Comparison of ENCODE assay signal across 10 cellular contexts in genomic region chr14:49986344-49987014, GRCh38.
DNase-seq lines count a peak whose midpoint lies in the region; ATAC-seq, FAIRE-seq and TF ChIP-seq lines count a peak whose summit lies in the region.
"Had no signal": no experiment of that assay in that cellular context is flagged by ENCODE, and none has a peak within 500 bp of the region (broad histone marks: within the 10 kb centered on the region; RNA-seq: fewer than 3 reads in every experiment).

No MANE protein-coding gene starts in this region.

- DNase-seq in GM12865 (ENCODE audit: low read depth) (peak; percentile 44), fibroblast of pulmonary artery (ENCODE audit: low read depth) (peak; percentile 65), small intestine (peak; percentile 49), AML-193 (lab: John Stamatoyannopoulos, UW) (no peak), frontal cortex (ENCODE audit: low spot score in 2 of 2) (no peak)
- DNase-seq: activated CD4-positive, CD25-positive, alpha-beta regulatory T cell treated with anti-CD3 and anti-CD28 coated beads, Interleukin-2, amount 50 U/mL, for 72 hours; naive thymus-derived CD4-positive, alpha-beta T cell; NCI-H1694 had no signal

- no peaks in the 10 kb centered on the region for H3K27me3 ChIP-seq in small intestine (ENCODE audit: control insufficient read depth in 2 of 2, insufficient read depth in 2 of 2, low read length in 2 of 2)

- TF ChIP-seq CTCF in GM12865 (IDR thresholded peaks at IDR 0.05; ENCODE audit: insufficient read depth, low read depth, low read length, missing control alignments): no peak
- TF ChIP-seq CTCF in fibroblast of pulmonary artery (IDR thresholded peaks at IDR 0.05; ENCODE audit: low read length, missing control alignments): no peak

- H3K4me1 ChIP-seq in small intestine (ENCODE audit: control insufficient read depth in 2 of 2, insufficient read depth in 1 of 2, low read depth in 1 of 2, low read length in 1 of 2): peaks cover 3 to 8% of the 10 kb centered on the region in 2 donors

- FAIRE-seq in small intestine (lab: Jason Lieb, UNC) (no peak), frontal cortex (lab: Jason Lieb, UNC) (no peak)

- H3K4me3 ChIP-seq in GM12865 (ENCODE audit: low read depth, low read length) (peak overlapping the region; percentile 21; the same call in 1 of the 2 replicates), fibroblast of pulmonary artery (replicated peaks; ENCODE audit: low read depth, low read length) (no peak overlapping the region), small intestine (ENCODE audit: low read depth in 1 of 2, low read length in 2 of 2) (no peak overlapping the region)

- H3K27ac ChIP-seq in small intestine (ENCODE audit: low read depth in 1 of 2, low read length in 1 of 2): peak overlapping the region; percentile 59 to 65

- H3K36me3 ChIP-seq in small intestine (ENCODE audit: control insufficient read depth in 2 of 2, insufficient read depth in 2 of 2, low read length in 2 of 2): no peaks in the 10 kb centered on the region

- no peaks in the 10 kb centered on the region for H3K9me3 ChIP-seq in small intestine (ENCODE audit: control insufficient read depth, low read depth)

- WGBS in small intestine, 3 donors: 28 to 52% (median 31%) methylated on average over 6 of the region's 6 CpGs

- ATAC-seq in SK-N-SH treated with all-trans-retinoic acid at 6 μM for 48 hours: peak; percentile 11; the same call in 2 of the 3 replicates
- ATAC-seq in HG03025 (IDR thresholded peaks at IDR 0.05; ENCODE audit: low FRiP score, unreplicated experiment): no peak
- ATAC-seq: naive thymus-derived CD4-positive, alpha-beta T cell had no signal

TF ChIP-seq in SK-N-SH treated with all-trans-retinoic acid at 6 μM for 48 hours, 23 proteins besides CTCF, POLR2A, EP300 and RAD21:
- no peak for TF ChIP-seq PPARA (CRISPR knock-in tag; IDR thresholded peaks at IDR 0.05; ENCODE audit: borderline replicate concordance)
- TF ChIP-seq, protein P1, sequence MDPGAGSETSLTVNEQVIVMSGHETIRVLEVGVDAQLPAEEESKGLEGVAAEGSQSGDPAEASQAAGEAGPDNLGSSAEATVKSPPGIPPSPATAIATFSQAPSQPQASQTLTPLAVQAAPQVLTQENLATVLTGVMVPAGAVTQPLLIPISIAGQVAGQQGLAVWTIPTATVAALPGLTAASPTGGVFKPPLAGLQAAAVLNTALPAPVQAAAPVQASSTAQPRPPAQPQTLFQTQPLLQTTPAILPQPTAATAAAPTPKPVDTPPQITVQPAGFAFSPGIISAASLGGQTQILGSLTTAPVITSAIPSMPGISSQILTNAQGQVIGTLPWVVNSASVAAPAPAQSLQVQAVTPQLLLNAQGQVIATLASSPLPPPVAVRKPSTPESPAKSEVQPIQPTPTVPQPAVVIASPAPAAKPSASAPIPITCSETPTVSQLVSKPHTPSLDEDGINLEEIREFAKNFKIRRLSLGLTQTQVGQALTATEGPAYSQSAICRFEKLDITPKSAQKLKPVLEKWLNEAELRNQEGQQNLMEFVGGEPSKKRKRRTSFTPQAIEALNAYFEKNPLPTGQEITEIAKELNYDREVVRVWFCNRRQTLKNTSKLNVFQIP (CRISPR knock-in tag; IDR thresholded peaks at IDR 0.05; ENCODE audit: borderline replicate concordance, low read depth): no peak
- TF ChIP-seq, protein P2, sequence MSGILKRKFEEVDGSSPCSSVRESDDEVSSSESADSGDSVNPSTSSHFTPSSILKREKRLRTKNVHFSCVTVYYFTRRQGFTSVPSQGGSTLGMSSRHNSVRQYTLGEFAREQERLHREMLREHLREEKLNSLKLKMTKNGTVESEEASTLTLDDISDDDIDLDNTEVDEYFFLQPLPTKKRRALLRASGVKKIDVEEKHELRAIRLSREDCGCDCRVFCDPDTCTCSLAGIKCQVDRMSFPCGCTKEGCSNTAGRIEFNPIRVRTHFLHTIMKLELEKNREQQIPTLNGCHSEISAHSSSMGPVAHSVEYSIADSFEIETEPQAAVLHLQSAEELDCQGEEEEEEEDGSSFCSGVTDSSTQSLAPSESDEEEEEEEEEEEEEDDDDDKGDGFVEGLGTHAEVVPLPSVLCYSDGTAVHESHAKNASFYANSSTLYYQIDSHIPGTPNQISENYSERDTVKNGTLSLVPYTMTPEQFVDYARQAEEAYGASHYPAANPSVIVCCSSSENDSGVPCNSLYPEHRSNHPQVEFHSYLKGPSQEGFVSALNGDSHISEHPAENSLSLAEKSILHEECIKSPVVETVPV (CRISPR knock-in tag; IDR thresholded peaks at IDR 0.05): no peak
- TF ChIP-seq ZNF565 (CRISPR knock-in tag; conservative IDR thresholded peaks at IDR 0.05; ENCODE audit: low read depth): no peak
- TF ChIP-seq ESRRG (CRISPR knock-in tag; IDR thresholded peaks at IDR 0.05): no peak
- no peak for TF ChIP-seq ISL1 (CRISPR knock-in tag; IDR thresholded peaks at IDR 0.05)
- no peak for TF ChIP-seq OSR1 (CRISPR knock-in tag; IDR thresholded peaks at IDR 0.05)
- TF ChIP-seq SNAI2 (CRISPR knock-in tag; IDR thresholded peaks at IDR 0.05): no peak
- TF ChIP-seq ZC3H10 (CRISPR knock-in tag; IDR thresholded peaks at IDR 0.05): no peak
- no peak for TF ChIP-seq PATZ1 (CRISPR knock-in tag; IDR thresholded peaks at IDR 0.05; ENCODE audit: borderline replicate concordance)
- no peak for TF ChIP-seq GLIS3 (CRISPR knock-in tag; IDR thresholded peaks at IDR 0.05)
- TF ChIP-seq, protein P3, sequence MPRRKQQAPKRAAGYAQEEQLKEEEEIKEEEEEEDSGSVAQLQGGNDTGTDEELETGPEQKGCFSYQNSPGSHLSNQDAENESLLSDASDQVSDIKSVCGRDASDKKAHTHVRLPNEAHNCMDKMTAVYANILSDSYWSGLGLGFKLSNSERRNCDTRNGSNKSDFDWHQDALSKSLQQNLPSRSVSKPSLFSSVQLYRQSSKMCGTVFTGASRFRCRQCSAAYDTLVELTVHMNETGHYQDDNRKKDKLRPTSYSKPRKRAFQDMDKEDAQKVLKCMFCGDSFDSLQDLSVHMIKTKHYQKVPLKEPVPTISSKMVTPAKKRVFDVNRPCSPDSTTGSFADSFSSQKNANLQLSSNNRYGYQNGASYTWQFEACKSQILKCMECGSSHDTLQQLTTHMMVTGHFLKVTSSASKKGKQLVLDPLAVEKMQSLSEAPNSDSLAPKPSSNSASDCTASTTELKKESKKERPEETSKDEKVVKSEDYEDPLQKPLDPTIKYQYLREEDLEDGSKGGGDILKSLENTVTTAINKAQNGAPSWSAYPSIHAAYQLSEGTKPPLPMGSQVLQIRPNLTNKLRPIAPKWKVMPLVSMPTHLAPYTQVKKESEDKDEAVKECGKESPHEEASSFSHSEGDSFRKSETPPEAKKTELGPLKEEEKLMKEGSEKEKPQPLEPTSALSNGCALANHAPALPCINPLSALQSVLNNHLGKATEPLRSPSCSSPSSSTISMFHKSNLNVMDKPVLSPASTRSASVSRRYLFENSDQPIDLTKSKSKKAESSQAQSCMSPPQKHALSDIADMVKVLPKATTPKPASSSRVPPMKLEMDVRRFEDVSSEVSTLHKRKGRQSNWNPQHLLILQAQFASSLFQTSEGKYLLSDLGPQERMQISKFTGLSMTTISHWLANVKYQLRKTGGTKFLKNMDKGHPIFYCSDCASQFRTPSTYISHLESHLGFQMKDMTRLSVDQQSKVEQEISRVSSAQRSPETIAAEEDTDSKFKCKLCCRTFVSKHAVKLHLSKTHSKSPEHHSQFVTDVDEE (CRISPR knock-in tag; IDR thresholded peaks at IDR 0.05): no peak
- no peak for TF ChIP-seq RARB (CRISPR knock-in tag; IDR thresholded peaks at IDR 0.05)
- TF ChIP-seq CSDC2 (CRISPR knock-in tag; IDR thresholded peaks at IDR 0.05): no peak
- TF ChIP-seq ZNF8 (CRISPR knock-in tag; IDR thresholded peaks at IDR 0.05): no peak
- no peak for TF ChIP-seq TCF4 (CRISPR knock-in tag; IDR thresholded peaks at IDR 0.05; ENCODE audit: borderline replicate concordance)

Comparison
In these comparisons a context has a peak if more than half of its experiments do, and no peak if none do; other contexts are left out.
1. DNase-seq: peak in GM12865 (single experiment), fibroblast of pulmonary artery (single experiment) and small intestine (single experiment); none in AML-193 (0 of 2) and frontal cortex (0 of 2).